ENCODE assay signal across 9 cellular contexts in the genomic region with DNA sequence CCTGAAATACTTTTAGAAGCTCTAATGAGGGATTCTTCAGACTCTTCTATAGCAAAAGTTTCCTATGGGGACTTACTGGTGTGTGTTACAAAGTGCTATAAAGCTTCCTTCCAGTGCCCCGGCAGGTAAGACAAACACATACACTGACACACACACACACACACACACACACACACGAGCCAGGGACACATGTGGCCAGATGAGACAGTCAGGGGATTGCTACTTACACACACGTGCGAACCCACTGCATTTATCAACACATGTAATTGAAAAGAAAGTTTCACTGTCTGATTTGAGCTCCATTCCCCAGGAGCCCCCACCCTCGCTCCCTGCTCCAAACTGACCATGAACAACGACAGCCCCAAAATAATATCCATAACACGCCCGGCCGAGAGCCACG.
DNase-seq lines count a peak whose midpoint lies in the region; FAIRE-seq and TF ChIP-seq lines count a peak whose summit lies in the region.
"Had no signal": no experiment of that assay in that cellular context is flagged by ENCODE, and none has a peak within 500 bp of the region (broad histone marks: within the 10 kb centered on the region; RNA-seq: fewer than 3 reads in every experiment).

No MANE protein-coding gene starts in this region.

- no peak for DNase-seq in AG04449 (ENCODE audit: low read depth, low spot score)
- DNase-seq in LHCN-M2 (ENCODE audit: low read depth) = peak; percentile 46
- no peak for DNase-seq in endothelial cell of umbilical vein (ENCODE audit: low read depth, low spot score)
- DNase-seq in ureter (ENCODE audit: low spot score) = no peak
- no peak for DNase-seq in activated CD8-positive, alpha-beta memory T cell treated with anti-CD3 and anti-CD28 coated beads, Interleukin-2, amount 50 U/mL, for 48 hours
- no peak for DNase-seq in G401 (ENCODE audit: low spot score)
- no peak for DNase-seq in amniotic stem cell (lab: John Stamatoyannopoulos, UW)
- DNase-seq: stimulated activated CD4-positive, alpha-beta T cell treated with anti-CD3 and anti-CD28 coated beads, Interleukin-1b, Interleukin-23, amount 100 ng/mL, for 48 hours had no signal

- BruUV-seq in endothelial cell of umbilical vein (replicated peaks; lab: Mats Ljungman, UMichigan) = no TSS peak

- no peak for TF ChIP-seq POLR2A in endothelial cell of umbilical vein (IDR thresholded peaks at IDR 0.05; ENCODE audit: low read depth, low read length)

- H4K20me1 ChIP-seq in endothelial cell of umbilical vein (replicated peaks; ENCODE audit: control insufficient read depth, extremely low read depth, insufficient read depth, low read length) = no peaks in the 10 kb centered on the region

- TF ChIP-seq CTCF in AG04449 (IDR thresholded peaks at IDR 0.05; ENCODE audit: insufficient read depth, low read length, missing control alignments) = no peak
- TF ChIP-seq CTCF in endothelial cell of umbilical vein (IDR thresholded peaks at IDR 0.05; ENCODE audit: extremely low read depth in 1 of 2, insufficient read depth in 1 of 2, low read depth in 1 of 2, low read length in 2 of 2) = no peak

- H3K79me2 ChIP-seq in endothelial cell of umbilical vein (ENCODE audit: control insufficient read depth, insufficient read depth, low read length) = peaks cover 49% of the 10 kb centered on the region

- no peak for FAIRE-seq in endothelial cell of umbilical vein (lab: Jason Lieb, UNC)

- H3K27me3 ChIP-seq in endothelial cell of umbilical vein (ENCODE audit: control insufficient read depth in 2 of 2, insufficient read depth in 2 of 2, low read length in 2 of 2) (no peaks in the 10 kb centered on the region), muscle layer of colon (ENCODE audit: control insufficient read depth in 1 of 2, insufficient read depth in 2 of 2, low read length in 2 of 2) (no peaks in the 10 kb centered on the region)

- no peak overlapping the region for H2AFZ ChIP-seq in endothelial cell of umbilical vein (ENCODE audit: low read depth, low read length)

- H3K4me2 ChIP-seq in endothelial cell of umbilical vein (ENCODE audit: insufficient read depth, low read length) = peak overlapping the region; percentile 79

- CTCF ChIA-PET in AG04449 (lab: Yijun Ruan, JAX) = interaction anchor here (0.7 to 2.5 kb wide), 10 partner anchors 10 to 93 kb away, joined by 3 to 13 read pairs (median 3); no protein-coding TSS in a partner anchor
- CTCF ChIA-PET in endothelial cell of umbilical vein (lab: Charles Lee) = interaction anchor here (0.9 to 1.8 kb wide), 7 partner anchors 9 to 71 kb away, joined by 3 to 5 read pairs (median 3); no protein-coding TSS in a partner anchor

- no peaks in the 10 kb centered on the region for H3K9me3 ChIP-seq in endothelial cell of umbilical vein (replicated peaks; ENCODE audit: control insufficient read depth, insufficient read depth, low read length)
- no peaks in the 10 kb centered on the region for H3K9me3 ChIP-seq in muscle layer of colon (ENCODE audit: low read length)

- no peaks in the 10 kb centered on the region for H3K9me1 ChIP-seq in endothelial cell of umbilical vein (replicated peaks; ENCODE audit: control insufficient read depth, extremely low read depth, insufficient read depth, low read length)

- dilution Hi-C loops in endothelial cell of umbilical vein (cut with MboI; ENCODE audit: extremely low pct_ligation_motif_present, low sequenced_read_pairs) = no loop called here

- peak overlapping the region; percentile 50 for H3K9ac ChIP-seq in endothelial cell of umbilical vein (replicated peaks; ENCODE audit: extremely low read depth, insufficient read depth, low read length)
- peak overlapping the region; percentile 76 for H3K9ac ChIP-seq in muscle layer of colon (ENCODE audit: low read length)

- H3K4me3 ChIP-seq in AG04449 (ENCODE audit: low read depth, low read length) = peak overlapping the region; percentile 81
- H3K4me3 ChIP-seq in endothelial cell of umbilical vein (replicated peaks in 1 of 3; ENCODE audit: insufficient read depth in 1 of 3, low read depth in 1 of 3, low read length in 3 of 3) = peak overlapping the region in 2 of 3 experiments; percentile 22 to 62
- peak overlapping the region; percentile 72 to 74 for H3K4me3 ChIP-seq in muscle layer of colon (ENCODE audit: low read depth in 1 of 2, low read length in 2 of 2)

- in situ Hi-C loops in G401 (cut with HindIII; ENCODE audit: low sequenced_read_pairs) = no loop called here

- H3K36me3 ChIP-seq in endothelial cell of umbilical vein (ENCODE audit: control insufficient read depth in 2 of 2, extremely low read depth in 1 of 2, insufficient read depth in 2 of 2, low read length in 2 of 2) (no peaks in the 10 kb centered on the region), muscle layer of colon (ENCODE audit: insufficient read depth, low read length) (peaks cover 2% of the 10 kb centered on the region)

- intact Hi-C loops in endothelial cell of umbilical vein (cut with micrococcal nuclease) = loop anchor here (1.0 kb wide), 1 partner anchor 20 kb away; no protein-coding TSS in a partner anchor

- H3K4me1 ChIP-seq in endothelial cell of umbilical vein (ENCODE audit: control insufficient read depth, extremely low read depth, insufficient read depth, low read length) (peaks cover 70% of the 10 kb centered on the region), muscle layer of colon (ENCODE audit: insufficient read depth, low read length) (peaks cover 49% of the 10 kb centered on the region)

- H3K27ac ChIP-seq in endothelial cell of umbilical vein (ENCODE audit: insufficient read depth, low read depth, low read length) = peak overlapping the region; percentile 37
- peak overlapping the region; percentile 84 for H3K27ac ChIP-seq in muscle layer of colon (ENCODE audit: low read depth, low read length)

- POLR2A ChIA-PET in AG04449 (lab: Yijun Ruan, JAX) (interaction anchor here (1.3 to 1.9 kb wide), 3 partner anchors 9 to 69 kb away, joined by 3 to 8 read pairs (median 6); no protein-coding TSS in a partner anchor), endothelial cell of umbilical vein (lab: Charles Lee) (interaction anchor here (0.7 to 0.8 kb wide), 2 partner anchors 8 to 32 kb away, joined by 3 read pairs; no protein-coding TSS in a partner anchor)

TF ChIP-seq in endothelial cell of umbilical vein, 7 proteins besides CTCF, POLR2A, EP300 and RAD21:
- TF ChIP-seq POLR2AphosphoS5 (IDR thresholded peaks at IDR 0.05; ENCODE audit: insufficient read depth, low read depth, low read length) = no peak
- TF ChIP-seq EZH2 (IDR thresholded peaks at IDR 0.05; ENCODE audit: borderline replicate concordance, low read depth, low read length, severe bottlenecking) = no peak
- TF ChIP-seq MYC (IDR thresholded peaks at IDR 0.05; ENCODE audit: low read depth, low read length) = no peak
- TF ChIP-seq, protein P1, sequence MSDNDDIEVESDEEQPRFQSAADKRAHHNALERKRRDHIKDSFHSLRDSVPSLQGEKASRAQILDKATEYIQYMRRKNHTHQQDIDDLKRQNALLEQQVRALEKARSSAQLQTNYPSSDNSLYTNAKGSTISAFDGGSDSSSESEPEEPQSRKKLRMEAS (IDR thresholded peaks at IDR 0.05; ENCODE audit: insufficient read depth, insufficient read length) = no peak
- no peak for TF ChIP-seq GATA2 (IDR thresholded peaks at IDR 0.05; ENCODE audit: insufficient read depth, insufficient read length, low read depth, low read length)
- TF ChIP-seq FOS (IDR thresholded peaks at IDR 0.05; ENCODE audit: borderline replicate concordance, insufficient read depth, low read length) = no peak
- TF ChIP-seq JUN (IDR thresholded peaks at IDR 0.05; ENCODE audit: borderline replicate concordance, insufficient read depth, insufficient read length, low read depth) = no peak
TF ChIP-seq in endothelial cell of umbilical vein: peak in this region for 0.
